In the genomic region with DNA sequence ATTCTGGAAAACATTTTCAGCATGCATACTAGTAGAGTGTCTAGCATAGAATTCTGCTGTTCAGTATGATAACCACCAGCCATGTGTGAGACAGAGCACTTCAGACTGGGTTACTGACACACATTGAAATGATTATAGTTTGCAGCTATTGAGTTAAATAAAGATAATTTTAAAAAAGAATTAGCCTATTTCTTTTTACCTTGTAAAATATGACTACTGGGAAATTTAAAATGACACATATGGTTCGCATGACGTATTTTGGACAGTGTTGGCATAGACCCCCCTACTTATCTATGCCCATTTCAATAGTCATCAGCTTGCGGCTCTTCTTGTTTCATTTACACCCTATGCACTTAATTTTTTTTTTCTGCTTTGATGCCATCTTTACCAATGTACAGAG, we compare ENCODE assay signal across 1 cellular context.
TF ChIP-seq lines count a peak whose summit lies in the region.

No MANE protein-coding gene starts in this region.

TF ChIP-seq in SK-N-SH, 30 proteins besides CTCF, POLR2A, EP300 and RAD21 (continued from another document):
- TF ChIP-seq FOSL2 (IDR thresholded peaks at IDR 0.05; ENCODE audit: borderline replicate concordance, low read depth) (no peak), RFX5 (IDR thresholded peaks at IDR 0.05; ENCODE audit: low read length) (no peak), YY1 (IDR thresholded peaks at IDR 0.05; ENCODE audit: low read depth) (no peak), POLR2AphosphoS5 (IDR thresholded peaks at IDR 0.05; ENCODE audit: low read depth, low read length) (no peak), SMC3 (IDR thresholded peaks at IDR 0.05; ENCODE audit: low read depth, low read length) (no peak), TCF12 (IDR thresholded peaks at IDR 0.05) (no peak), EZH2phosphoT487 (IDR thresholded peaks at IDR 0.05; ENCODE audit: borderline replicate concordance, low read depth) (no peak), CHD2 (IDR thresholded peaks at IDR 0.05; ENCODE audit: low read length, partially characterized antibody) (peak; percentile 60), FOXM1 (IDR thresholded peaks at IDR 0.05; ENCODE audit: low read depth) (no peak), TEAD4 (IDR thresholded peaks at IDR 0.05; ENCODE audit: borderline replicate concordance, insufficient read depth) (no peak), MAX (IDR thresholded peaks at IDR 0.05; ENCODE audit: low read depth) (no peak), RCOR1 (IDR thresholded peaks at IDR 0.05; ENCODE audit: low read length) (peak; percentile 89)
